17 cellular contexts compared by ENCODE assay signal in the genomic region with DNA sequence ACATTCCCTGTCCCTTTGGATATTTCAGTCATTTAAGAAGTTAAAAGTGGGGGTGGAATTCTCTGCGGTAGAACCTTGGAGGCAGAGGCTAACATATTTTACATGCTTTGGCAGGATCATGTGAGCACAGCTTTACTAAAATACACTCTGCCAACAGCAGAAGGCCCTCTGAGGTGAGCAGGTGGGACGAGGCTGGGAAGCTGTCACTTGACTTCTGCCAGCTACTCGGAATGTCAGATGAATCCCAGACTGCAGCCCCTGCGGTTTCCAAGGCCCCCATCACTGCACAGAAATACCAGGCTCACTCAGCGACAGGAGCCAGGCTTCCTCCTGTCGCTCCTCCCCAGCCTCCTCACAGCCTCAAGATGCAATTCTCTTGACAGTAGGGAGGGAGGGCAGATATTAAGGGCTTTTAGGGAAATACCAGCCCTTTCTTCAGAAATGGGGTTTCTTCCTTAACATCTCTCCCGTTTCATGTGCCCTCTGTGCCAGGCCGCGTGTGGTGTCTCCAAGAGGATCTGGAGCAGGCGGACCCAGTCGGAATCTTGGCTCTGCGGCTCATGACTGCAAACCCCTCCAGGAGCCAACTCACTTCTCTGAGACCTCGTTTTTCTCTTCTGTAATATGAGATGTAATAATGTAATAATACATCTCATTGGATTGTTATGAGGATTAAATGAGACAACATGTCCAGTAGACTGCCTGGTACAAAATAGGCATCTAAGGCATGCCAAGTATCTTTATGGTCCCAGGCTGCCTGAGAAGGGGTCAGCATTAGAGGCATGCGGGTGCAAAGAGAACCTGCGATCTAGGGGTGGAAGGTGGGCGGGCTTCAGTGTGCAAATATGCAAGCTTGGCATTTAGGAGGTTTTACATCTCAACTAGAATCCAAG.
A peak's percentile ranks its signal among the peaks of the same experiment; 100 is the strongest.
DNase-seq lines count a peak whose midpoint lies in the region; ATAC-seq, FAIRE-seq and TF ChIP-seq lines count a peak whose summit lies in the region.
"Had no signal": no experiment of that assay in that cellular context is flagged by ENCODE, and none has a peak within 500 bp of the region (broad histone marks: within the 10 kb centered on the region; RNA-seq: fewer than 3 reads in every experiment).

No MANE protein-coding gene starts in this region.

- FAIRE-seq in GM12891 (lab: Jason Lieb, UNC): no peak

- H3K27ac Mint-ChIP-seq in stimulated activated naive B cell treated with anti-CD40 and anti-IgM and Interleukin-4, amounts not matched to agents 10 μg/mL and 1 μg/mL and 100 μg/mL, for 72 hours: no peak overlapping the region
- H3K27ac Mint-ChIP-seq: activated naive CD8-positive, alpha-beta T cell treated with anti-CD3 and anti-CD28 coated beads for 36 hours; CD8-positive, alpha-beta T cell had no signal

- H3K27me3 ChIP-seq in sigmoid colon: no peaks in the 10 kb centered on the region
- H3K27me3 ChIP-seq: SJSA1, stomach had no signal

- H3K9me3 ChIP-seq in sigmoid colon: no peaks in the 10 kb centered on the region
- H3K9me3 ChIP-seq: stomach had no signal

- H3K27ac ChIP-seq in sigmoid colon: peak overlapping the region in 3 of 4 donors; percentile 16 to 39 (median 21)
- H3K27ac ChIP-seq: SJSA1, stomach had no signal

- ATAC-seq in SK-N-SH treated with all-trans-retinoic acid at 6 μM for 48 hours (peak; percentile 87), HG02571 (IDR thresholded peaks at IDR 0.05; ENCODE audit: unreplicated experiment) (no peak)
- no peak for ATAC-seq in stimulated activated naive B cell treated with anti-CD40 and anti-IgM and Interleukin-4, amounts not matched to agents 10 μg/mL and 1 μg/mL and 100 μg/mL, for 72 hours (replicated peaks)
- ATAC-seq: CD8-positive, alpha-beta T cell had no signal

- peaks cover 0 to 52% (median 30%) of the 10 kb centered on the region in 4 donors for H3K4me1 ChIP-seq in sigmoid colon
- H3K4me1 ChIP-seq: SJSA1 had no signal

- peaks cover 22 to 32% of the 10 kb centered on the region in 2 donors for H3K4me1 Mint-ChIP-seq in stimulated activated naive B cell treated with anti-CD40 and anti-IgM and Interleukin-4, amounts not matched to agents 10 μg/mL and 1 μg/mL and 100 μg/mL, for 72 hours
- H3K4me1 Mint-ChIP-seq: activated naive CD8-positive, alpha-beta T cell treated with anti-CD3 and anti-CD28 coated beads for 36 hours had no signal

- DNase-seq in GM03348 (ENCODE audit: low spot score): peak; percentile 53
- peak; percentile 18 for DNase-seq in iPS-NIHi7 (ENCODE audit: extremely low spot score)
- DNase-seq in sigmoid colon: no peak
- DNase-seq in GM12891 (ENCODE audit: insufficient read length, low spot score): no peak
- DNase-seq in activated CD8-positive, alpha-beta memory T cell treated with anti-CD3 and anti-CD28 coated beads for 24 hours: no peak
- DNase-seq in stimulated activated naive B cell treated with anti-CD40 and anti-IgM and Interleukin-4, amounts not matched to agents 10 μg/mL and 1 μg/mL and 100 μg/mL, for 72 hours: no peak
- DNase-seq: activated CD8-positive, alpha-beta memory T cell treated with anti-CD3 and anti-CD28 coated beads, Interleukin-2, amount 50 U/mL, for 48 hours; activated naive CD8-positive, alpha-beta T cell treated with anti-CD3 and anti-CD28 coated beads for 36 hours; CD8-positive, alpha-beta T cell; cortex of kidney; midbrain; NCI-H774; retina; stomach had no signal

- TF ChIP-seq POLR2A in sigmoid colon (IDR thresholded peaks at IDR 0.05): no peak
- no peak for TF ChIP-seq POLR2A in GM12891 (IDR thresholded peaks at IDR 0.05; ENCODE audit: low read depth, low read length)

- H3K27me3 Mint-ChIP-seq in stimulated activated naive B cell treated with anti-CD40 and anti-IgM and Interleukin-4, amounts not matched to agents 10 μg/mL and 1 μg/mL and 100 μg/mL, for 72 hours: no peaks in the 10 kb centered on the region
- H3K27me3 Mint-ChIP-seq: activated naive CD8-positive, alpha-beta T cell treated with anti-CD3 and anti-CD28 coated beads for 36 hours had no signal

- H3K4me3 Mint-ChIP-seq in stimulated activated naive B cell treated with anti-CD40 and anti-IgM and Interleukin-4, amounts not matched to agents 10 μg/mL and 1 μg/mL and 100 μg/mL, for 72 hours: no peak overlapping the region
- H3K4me3 Mint-ChIP-seq: activated naive CD8-positive, alpha-beta T cell treated with anti-CD3 and anti-CD28 coated beads for 36 hours; CD8-positive, alpha-beta T cell had no signal

- WGBS in sigmoid colon, 2 donors: 76 to 77% methylated on average over 16 of the region's 16 CpGs

- H3K9me3 Mint-ChIP-seq in stimulated activated naive B cell treated with anti-CD40 and anti-IgM and Interleukin-4, amounts not matched to agents 10 μg/mL and 1 μg/mL and 100 μg/mL, for 72 hours: no peaks in the 10 kb centered on the region
- H3K9me3 Mint-ChIP-seq: activated naive CD8-positive, alpha-beta T cell treated with anti-CD3 and anti-CD28 coated beads for 36 hours; CD8-positive, alpha-beta T cell had no signal

- no peak for TF ChIP-seq EP300 in sigmoid colon (IDR thresholded peaks at IDR 0.05)

- H3K36me3 Mint-ChIP-seq in stimulated activated naive B cell treated with anti-CD40 and anti-IgM and Interleukin-4, amounts not matched to agents 10 μg/mL and 1 μg/mL and 100 μg/mL, for 72 hours: peaks cover 23 to 39% of the 10 kb centered on the region in 2 donors
- H3K36me3 Mint-ChIP-seq: activated naive CD8-positive, alpha-beta T cell treated with anti-CD3 and anti-CD28 coated beads for 36 hours; CD8-positive, alpha-beta T cell had no signal

- no peak overlapping the region for H3K4me3 ChIP-seq in sigmoid colon
- H3K4me3 ChIP-seq: SJSA1, stomach had no signal

- H3K36me3 ChIP-seq in sigmoid colon: no peaks in the 10 kb centered on the region
- H3K36me3 ChIP-seq: SJSA1, stomach had no signal

- intact Hi-C loops in sigmoid colon (cut with DNase I): no loop called here

- TF ChIP-seq CTCF in sigmoid colon (IDR thresholded peaks at IDR 0.05): no peak

TF ChIP-seq in SK-N-SH treated with all-trans-retinoic acid at 6 μM for 48 hours, 23 proteins besides CTCF, POLR2A, EP300 and RAD21 (continues in another document):
- TF ChIP-seq, protein P1, sequence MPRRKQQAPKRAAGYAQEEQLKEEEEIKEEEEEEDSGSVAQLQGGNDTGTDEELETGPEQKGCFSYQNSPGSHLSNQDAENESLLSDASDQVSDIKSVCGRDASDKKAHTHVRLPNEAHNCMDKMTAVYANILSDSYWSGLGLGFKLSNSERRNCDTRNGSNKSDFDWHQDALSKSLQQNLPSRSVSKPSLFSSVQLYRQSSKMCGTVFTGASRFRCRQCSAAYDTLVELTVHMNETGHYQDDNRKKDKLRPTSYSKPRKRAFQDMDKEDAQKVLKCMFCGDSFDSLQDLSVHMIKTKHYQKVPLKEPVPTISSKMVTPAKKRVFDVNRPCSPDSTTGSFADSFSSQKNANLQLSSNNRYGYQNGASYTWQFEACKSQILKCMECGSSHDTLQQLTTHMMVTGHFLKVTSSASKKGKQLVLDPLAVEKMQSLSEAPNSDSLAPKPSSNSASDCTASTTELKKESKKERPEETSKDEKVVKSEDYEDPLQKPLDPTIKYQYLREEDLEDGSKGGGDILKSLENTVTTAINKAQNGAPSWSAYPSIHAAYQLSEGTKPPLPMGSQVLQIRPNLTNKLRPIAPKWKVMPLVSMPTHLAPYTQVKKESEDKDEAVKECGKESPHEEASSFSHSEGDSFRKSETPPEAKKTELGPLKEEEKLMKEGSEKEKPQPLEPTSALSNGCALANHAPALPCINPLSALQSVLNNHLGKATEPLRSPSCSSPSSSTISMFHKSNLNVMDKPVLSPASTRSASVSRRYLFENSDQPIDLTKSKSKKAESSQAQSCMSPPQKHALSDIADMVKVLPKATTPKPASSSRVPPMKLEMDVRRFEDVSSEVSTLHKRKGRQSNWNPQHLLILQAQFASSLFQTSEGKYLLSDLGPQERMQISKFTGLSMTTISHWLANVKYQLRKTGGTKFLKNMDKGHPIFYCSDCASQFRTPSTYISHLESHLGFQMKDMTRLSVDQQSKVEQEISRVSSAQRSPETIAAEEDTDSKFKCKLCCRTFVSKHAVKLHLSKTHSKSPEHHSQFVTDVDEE (CRISPR knock-in tag; IDR thresholded peaks at IDR 0.05): no peak

TF ChIP-seq in GM12891, 5 proteins besides CTCF, POLR2A, EP300 and RAD21:
- TF ChIP-seq POU2F2 (IDR thresholded peaks at IDR 0.05; ENCODE audit: low read depth, low read length) (no peak), SPI1 (IDR thresholded peaks at IDR 0.05; ENCODE audit: low read depth, low read length) (no peak), TAF1 (IDR thresholded peaks at IDR 0.05; ENCODE audit: low read depth, low read length) (no peak), POLR2AphosphoS5 (IDR thresholded peaks at IDR 0.05; ENCODE audit: low read depth, low read length) (no peak), PAX5 (IDR thresholded peaks at IDR 0.05; ENCODE audit: insufficient read depth, low read length, severe bottlenecking) (no peak)

Comparison
In these comparisons a context has a peak if more than half of its experiments do, and no peak if none do; other contexts are left out.
1. DNase-seq: peak in GM03348 (single experiment) and iPS-NIHi7 (single experiment); none in sigmoid colon (single experiment), GM12891 (single experiment), activated CD8-positive, alpha-beta memory T cell treated with anti-CD3 and anti-CD28 coated beads for 24 hours (single experiment) and stimulated activated naive B cell treated with anti-CD40 and anti-IgM and Interleukin-4, amounts not matched to agents 10 μg/mL and 1 μg/mL and 100 μg/mL, for 72 hours (single experiment).